ENCODE assay signal across 8 cellular contexts in genomic region chr7:139034855-139035587, GRCh38. TPM values are rescaled to one million over a fixed set of nuclear protein-coding genes. Genes with fewer than 3 reads are reported as not detected.
DNase-seq lines count a peak whose midpoint lies in the region; ATAC-seq and TF ChIP-seq lines count a peak whose summit lies in the region.

No MANE protein-coding gene starts in this region.

- peak; percentile 14; the same call in 1 of the 2 replicates for TF ChIP-seq CTCF in BJ (IDR thresholded peaks at IDR 0.05; ENCODE audit: insufficient read depth, low read depth, low read length)
- TF ChIP-seq CTCF in SK-N-SH (IDR thresholded peaks at IDR 0.05), result peak; percentile 16; the same call in 1 of the 2 replicates

- TF ChIP-seq RAD21 in SK-N-SH (IDR thresholded peaks at IDR 0.05; ENCODE audit: low read length), result no peak; the same call in 1 of the 2 replicates

- H3F3A ChIP-seq in SK-N-SH (replicated peaks; ENCODE audit: insufficient read depth), result peaks cover 2% of the 10 kb centered on the region

- H3K9me3 Mint-ChIP-seq in central memory CD8-positive, alpha-beta T cell, result no peaks in the 10 kb centered on the region
- H3K9me3 Mint-ChIP-seq in stimulated activated effector memory CD8-positive, alpha-beta T cell treated with anti-CD3 and anti-CD28 coated beads, Interleukin-12 subunit alpha, Interleukin-12 subunit beta, amount 100 ng/mL, for 72 hours, result no peaks in the 10 kb centered on the region

- peaks cover 57% of the 10 kb centered on the region for H3K79me2 ChIP-seq in SK-N-SH (ENCODE audit: insufficient read depth)

- H3K9me2 ChIP-seq in SK-N-SH, result no peaks in the 10 kb centered on the region

- no peaks in the 10 kb centered on the region for H3K27me3 ChIP-seq in BJ (ENCODE audit: control insufficient read depth, insufficient read depth, low read length)
- H3K27me3 ChIP-seq in SK-N-SH (ENCODE audit: insufficient read depth), result no peaks in the 10 kb centered on the region

- 4% methylated on average over 32 of the region's 48 CpGs for WGBS in SK-N-SH (ENCODE audit: low lambda C conversion rate)

- CTCF ChIA-PET in BJ (lab: Yijun Ruan, JAX) (interaction anchor here (1.2 to 2.0 kb wide), 5 partner anchors 11 to 148 kb away, joined by 4 to 6 read pairs (median 5); no protein-coding TSS in a partner anchor), SK-N-SH (lab: Yijun Ruan, JAX) (interaction anchor here (0.7 to 8.7 kb wide), 15 partner anchors 8 to 202 kb away, joined by 3 to 64 read pairs (median 4); no protein-coding TSS in a partner anchor)

- H3K4me3 ChIP-seq in BJ (ENCODE audit: low read depth, low read length), result peak overlapping the region; percentile 62
- peak overlapping the region; percentile 69 to 86 for H3K4me3 ChIP-seq in SK-N-SH (ENCODE audit: low read depth in 2 of 2, low read length in 1 of 2)

- TF ChIP-seq EP300 in SK-N-SH (IDR thresholded peaks at IDR 0.05; ENCODE audit: borderline replicate concordance in 1 of 2, low read depth in 1 of 2, low read length in 1 of 2), result no peak

- DNase-seq in BJ (ENCODE audit: low read depth) (no peak), SK-N-SH (peak; percentile 85), left lobe of liver (ENCODE audit: low spot score) (no peak), NCI-H2196 (lab: John Stamatoyannopoulos, UW; ENCODE audit: unreplicated experiment) (no peak)
- DNase-seq in central memory CD8-positive, alpha-beta T cell (ENCODE audit: low spot score in 2 of 2), result no peak
- peak in 1 of 2 donors; percentile 19 for DNase-seq in stimulated activated effector memory CD8-positive, alpha-beta T cell treated with anti-CD3 and anti-CD28 coated beads, Interleukin-12 subunit alpha, Interleukin-12 subunit beta, amount 100 ng/mL, for 72 hours (ENCODE audit: low spot score in 2 of 2)

- H3K4me1 ChIP-seq in SK-N-SH (ENCODE audit: control insufficient read depth in 1 of 2, insufficient read depth in 2 of 2, low read depth in 1 of 2, low read length in 1 of 2), result peaks cover 9 to 20% of the 10 kb centered on the region in 2 experiments; a peak in 3 of 4 replicates

- no peaks in the 10 kb centered on the region for H3K27me3 Mint-ChIP-seq in central memory CD8-positive, alpha-beta T cell

- peaks cover 6% of the 10 kb centered on the region for H3K36me3 Mint-ChIP-seq in central memory CD8-positive, alpha-beta T cell (ENCODE audit: insufficient read depth)
- H3K36me3 Mint-ChIP-seq in stimulated activated effector memory CD8-positive, alpha-beta T cell treated with anti-CD3 and anti-CD28 coated beads, Interleukin-12 subunit alpha, Interleukin-12 subunit beta, amount 100 ng/mL, for 72 hours, result peaks cover 45% of the 10 kb centered on the region

- POLR2A ChIA-PET in BJ (lab: Charles Lee), result interaction anchor here (0.6 kb wide), 1 partner anchor 343 kb away, joined by 3 read pairs; no protein-coding TSS in a partner anchor
- POLR2A ChIA-PET in SK-N-SH (lab: Yijun Ruan, JAX), result interaction anchor here (1.0 to 1.4 kb wide), 3 partner anchors 18 to 100 kb away, joined by 3 to 5 read pairs (median 5); no protein-coding TSS in a partner anchor

- peak overlapping the region; percentile 93; the same call in 1 of the 2 replicates for H2AFZ ChIP-seq in SK-N-SH (ENCODE audit: low read depth)

- no peaks in the 10 kb centered on the region for H3K9me3 ChIP-seq in SK-N-SH

- peak overlapping the region; percentile 87 for H3K4me2 ChIP-seq in SK-N-SH

- peak overlapping the region; percentile 54 to 87; a peak in 3 of 4 replicates for H3K27ac ChIP-seq in SK-N-SH (ENCODE audit: low read depth in 2 of 2, low read length in 1 of 2)

- H3K9ac ChIP-seq in SK-N-SH, result peak overlapping the region; percentile 84

- no peak overlapping the region for H3K27ac Mint-ChIP-seq in central memory CD8-positive, alpha-beta T cell (ENCODE audit: low read depth)
- H3K27ac Mint-ChIP-seq in stimulated activated effector memory CD8-positive, alpha-beta T cell treated with anti-CD3 and anti-CD28 coated beads, Interleukin-12 subunit alpha, Interleukin-12 subunit beta, amount 100 ng/mL, for 72 hours, result peak overlapping the region; percentile 63

- H3K36me3 ChIP-seq in BJ (ENCODE audit: control insufficient read depth, insufficient read depth, low read length) (peaks cover 9% of the 10 kb centered on the region), SK-N-SH (replicated peaks in 1 of 2; ENCODE audit: control insufficient read depth in 1 of 2, insufficient read depth in 2 of 2, low read length in 1 of 2) (peaks cover 22 to 41% of the 10 kb centered on the region in 2 experiments)

- peaks cover 12% of the 10 kb centered on the region for H3K4me1 Mint-ChIP-seq in central memory CD8-positive, alpha-beta T cell
- H3K4me1 Mint-ChIP-seq in stimulated activated effector memory CD8-positive, alpha-beta T cell treated with anti-CD3 and anti-CD28 coated beads, Interleukin-12 subunit alpha, Interleukin-12 subunit beta, amount 100 ng/mL, for 72 hours, result peaks cover 33% of the 10 kb centered on the region

- peak; percentile 21 for ATAC-seq in GM19043 (IDR thresholded peaks at IDR 0.05; ENCODE audit: low read depth, unreplicated experiment)
- peak; percentile 31 for ATAC-seq in HG03280 (IDR thresholded peaks at IDR 0.05; ENCODE audit: unreplicated experiment)
- peak; percentile 53 for ATAC-seq in central memory CD8-positive, alpha-beta T cell (replicated peaks; ENCODE audit: extremely low read depth, poor library complexity, severe bottlenecking)
- peak; percentile 9 for ATAC-seq in left lobe of liver
- ATAC-seq in stimulated activated effector memory CD8-positive, alpha-beta T cell treated with anti-CD3 and anti-CD28 coated beads, Interleukin-12 subunit alpha, Interleukin-12 subunit beta, amount 100 ng/mL, for 72 hours, result peak; percentile 48

- H4K20me1 ChIP-seq in SK-N-SH (ENCODE audit: insufficient read depth), result peaks cover 4% of the 10 kb centered on the region; the same call in 1 of the 2 replicates

- H3K4me3 Mint-ChIP-seq in central memory CD8-positive, alpha-beta T cell, result peak overlapping the region; percentile 72
- peak overlapping the region; percentile 75 for H3K4me3 Mint-ChIP-seq in stimulated activated effector memory CD8-positive, alpha-beta T cell treated with anti-CD3 and anti-CD28 coated beads, Interleukin-12 subunit alpha, Interleukin-12 subunit beta, amount 100 ng/mL, for 72 hours

TF ChIP-seq in SK-N-SH, 30 proteins besides CTCF, POLR2A, EP300 and RAD21:
- TF ChIP-seq RCOR1 (IDR thresholded peaks at IDR 0.05; ENCODE audit: low read length) (0 out of 2 replicates have a peak, but pooled peaks have one; percentile 1), CHD2 (IDR thresholded peaks at IDR 0.05; ENCODE audit: low read length, partially characterized antibody) (no peak), GABPA (IDR thresholded peaks at IDR 0.05; ENCODE audit: low read depth) (0 out of 2 replicates have a peak, but pooled peaks have one; percentile 18)
TF ChIP-seq in SK-N-SH: peak in this region for 2.

RNA-seq across cellular contexts. Expression of gene ZC3HAV1L, which starts 0.8 kb away (rescaled TPM):
- polyA plus RNA-seq in BJ (2011; rRNA removed) (7.6 and 10.0 TPM in 2 replicates), SK-N-SH (2012; rRNA removed) (9.7 and 14.5 TPM in 2 replicates)
- polyA minus RNA-seq in BJ (2011; rRNA and poly(A)+ RNA removed), result 5.1 and 5.7 TPM in 2 replicates
- 9.1 and 10.8 TPM in 2 replicates for polyA plus RNA-seq in SK-N-SH (2012; cell fraction: cytosol; rRNA removed)
- 27.2 TPM in 2 replicates for polyA plus RNA-seq in SK-N-SH (2012; cell fraction: nucleus; rRNA removed)
- total RNA-seq in left lobe of liver, result 0.93 TPM

RNA-seq across cellular contexts. Expression of gene KIAA1549, which starts 53.8 kb away (rescaled TPM):
- 2.5 TPM in 2 replicates for polyA plus RNA-seq in BJ (2011; rRNA removed)
- 4.0 and 5.7 TPM in 2 replicates for polyA minus RNA-seq in BJ (2011; rRNA and poly(A)+ RNA removed)
- 3.0 and 3.6 TPM in 2 replicates for polyA plus RNA-seq in SK-N-SH (2012; rRNA removed)
- 3.3 and 4.1 TPM in 2 replicates for polyA plus RNA-seq in SK-N-SH (2012; cell fraction: cytosol; rRNA removed)
- polyA plus RNA-seq in SK-N-SH (2012; cell fraction: nucleus; rRNA removed), result 5.3 and 5.7 TPM in 2 replicates
- 0.53 TPM for total RNA-seq in left lobe of liver
